8 cellular contexts compared by ENCODE assay signal in the genomic region with DNA sequence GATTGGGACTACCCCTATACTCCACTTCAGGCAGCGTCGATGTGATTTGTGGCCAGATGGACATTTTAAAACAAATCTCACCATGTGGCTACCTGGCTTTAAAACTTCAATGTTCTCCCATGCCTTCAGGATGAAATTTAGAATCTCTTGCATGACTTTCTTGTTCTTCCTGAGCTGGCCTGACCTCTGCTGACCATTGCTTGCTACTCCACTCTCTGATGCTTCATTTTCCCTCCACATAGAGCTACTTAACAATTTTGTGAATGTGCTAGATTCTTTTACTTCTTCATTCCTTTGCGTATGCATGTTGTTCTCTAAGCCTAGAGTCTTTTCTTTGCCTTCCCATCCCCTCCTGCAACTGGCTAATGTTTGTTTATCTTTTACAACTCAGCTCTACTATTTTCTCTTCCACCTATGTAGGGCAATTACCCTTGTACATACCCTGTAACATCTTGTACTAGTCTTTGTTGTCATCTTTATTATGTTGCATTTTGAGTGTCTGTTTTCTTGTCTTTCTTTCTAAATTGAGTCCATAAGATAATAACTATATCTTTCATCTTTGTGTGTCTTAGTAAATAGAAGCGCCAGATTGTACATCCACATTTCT. TPM values are rescaled to one million over a fixed set of nuclear protein-coding genes. Genes with fewer than 3 reads are reported as not detected.
DNase-seq lines count a peak whose midpoint lies in the region; ATAC-seq, FAIRE-seq and TF ChIP-seq lines count a peak whose summit lies in the region.

No MANE protein-coding gene starts in this region.

- H2AFZ ChIP-seq in mesenchymal stem cell (ENCODE audit: low read depth, low read length), result no peak overlapping the region

- peaks cover 11% of the 10 kb centered on the region for H3K79me1 ChIP-seq in mesenchymal stem cell (replicated peaks; ENCODE audit: low read length, poor library complexity, severe bottlenecking)

- no peak overlapping the region for H3K4me2 ChIP-seq in mesenchymal stem cell (ENCODE audit: low read length, poor library complexity, severe bottlenecking)

- no peak overlapping the region for H3K4ac ChIP-seq in mesenchymal stem cell (ENCODE audit: low read depth in 1 of 2, low read length in 2 of 2)

- peaks cover 0 to 4% (median 0%) of the 10 kb centered on the region in 9 donors for H3K4me1 ChIP-seq in heart right ventricle
- H3K4me1 ChIP-seq in right atrium auricular region, result no peaks in the 10 kb centered on the region
- H3K4me1 ChIP-seq in mesenchymal stem cell (ENCODE audit: control insufficient read depth, insufficient read depth, low read depth, low read length), result no peaks in the 10 kb centered on the region

- H2AK5ac ChIP-seq in mesenchymal stem cell (ENCODE audit: low read length, severe bottlenecking), result no peak overlapping the region

- H2BK15ac ChIP-seq in mesenchymal stem cell (ENCODE audit: low read depth, poor library complexity, severe bottlenecking), result no peak overlapping the region

- intact Hi-C loops in heart right ventricle (cut with DNase I), result loop anchor here in 4 of 10 donors (2.0 to 10.0 kb wide), 3 partner anchors 196 to 200 kb away; no protein-coding TSS in a partner anchor

- H3K9me3 ChIP-seq in heart right ventricle (no peaks in the 10 kb centered on the region), right atrium auricular region (no peaks in the 10 kb centered on the region), mesenchymal stem cell (ENCODE audit: control insufficient read depth, low read length) (no peaks in the 10 kb centered on the region)

- no peak overlapping the region for H3K18ac ChIP-seq in mesenchymal stem cell (ENCODE audit: low read depth in 1 of 2, low read length in 2 of 2)

- H3K27ac ChIP-seq in heart right ventricle (no peak overlapping the region), right atrium auricular region (no peak overlapping the region), mesenchymal stem cell (ENCODE audit: low read length, poor library complexity, severe bottlenecking) (no peak overlapping the region)

- H3K23ac ChIP-seq in mesenchymal stem cell (ENCODE audit: low read length in 2 of 2), result no peak overlapping the region

- no peaks in the 10 kb centered on the region for H3K27me3 ChIP-seq in heart right ventricle
- H3K27me3 ChIP-seq in right atrium auricular region, result no peaks in the 10 kb centered on the region
- H3K27me3 ChIP-seq in bronchial epithelial cell (ENCODE audit: control insufficient read depth, insufficient read depth, low read length), result no peaks in the 10 kb centered on the region
- H3K27me3 ChIP-seq in mesenchymal stem cell (ENCODE audit: control insufficient read depth in 1 of 2, insufficient read depth in 1 of 2, low read length in 2 of 2), result no peaks in the 10 kb centered on the region

- TF ChIP-seq CTCF in heart right ventricle (IDR thresholded peaks at IDR 0.05) (peak in 8 of 9 donors; percentile 30 to 68 (median 52)), right atrium auricular region (IDR thresholded peaks at IDR 0.05) (peak in 1 of 2 donors; percentile 61), bronchial epithelial cell (IDR thresholded peaks at IDR 0.05; ENCODE audit: insufficient read depth, low read length, severe bottlenecking) (peak; percentile 60)

- no peak overlapping the region for H2BK5ac ChIP-seq in mesenchymal stem cell (ENCODE audit: low read depth, low read length, poor library complexity, severe bottlenecking)

- no peak overlapping the region for H3K14ac ChIP-seq in mesenchymal stem cell (ENCODE audit: low read length in 2 of 2)

- FAIRE-seq in bronchial epithelial cell (lab: Jason Lieb, UNC), result no peak

- no peak overlapping the region for H3K9ac ChIP-seq in mesenchymal stem cell (ENCODE audit: low read length)

- H4K8ac ChIP-seq in mesenchymal stem cell (ENCODE audit: low read length), result no peak overlapping the region

- WGBS in heart right ventricle, 2 donors, result 84 to 92% methylated on average over 4 of the region's 4 CpGs
- WGBS in mesenchymal stem cell, result 82% methylated on average over 3 of the region's 4 CpGs

- no peak overlapping the region for H2BK120ac ChIP-seq in mesenchymal stem cell (ENCODE audit: low read depth, low read length)

- H4K91ac ChIP-seq in mesenchymal stem cell (ENCODE audit: low read length), result no peak overlapping the region

- H3K36me3 ChIP-seq in heart right ventricle (peaks cover 0 to 90% (median 22%) of the 10 kb centered on the region in 9 donors), right atrium auricular region (peaks cover 37% of the 10 kb centered on the region), bronchial epithelial cell (ENCODE audit: control insufficient read depth, insufficient read depth, low read length) (no peaks in the 10 kb centered on the region), mesenchymal stem cell (ENCODE audit: control insufficient read depth in 1 of 2, insufficient read depth in 2 of 2, low read depth in 1 of 2, low read length in 2 of 2) (peaks cover 12 to 70% of the 10 kb centered on the region in 2 experiments)

- no peak for DNase-seq in heart right ventricle
- no peak for DNase-seq in right atrium auricular region (ENCODE audit: low spot score)
- DNase-seq in NCI-H460 (ENCODE audit: extremely low read depth, low read depth), result peak; percentile 41
- DNase-seq in bronchial epithelial cell (ENCODE audit: low read depth), result peak; percentile 48
- DNase-seq in mesenchymal stem cell, result peak; percentile 69
- no peak for DNase-seq in DMS79 treated with DMSO at 0.1 percent for 48 hours (lab: John Stamatoyannopoulos, UW)

- ATAC-seq in heart right ventricle, result peak in 2 of 8 donors; percentile 47
- ATAC-seq in HG02938 (IDR thresholded peaks at IDR 0.05; ENCODE audit: unreplicated experiment), result no peak
- no peak for ATAC-seq in HG03025 (IDR thresholded peaks at IDR 0.05; ENCODE audit: low FRiP score, unreplicated experiment)

- no peak overlapping the region for H3K4me3 ChIP-seq in heart right ventricle
- H3K4me3 ChIP-seq in right atrium auricular region, result no peak overlapping the region
- no peak overlapping the region for H3K4me3 ChIP-seq in bronchial epithelial cell (ENCODE audit: low read depth, low read length)
- no peak overlapping the region for H3K4me3 ChIP-seq in mesenchymal stem cell (ENCODE audit: insufficient read depth in 1 of 2, low read depth in 1 of 2, low read length in 2 of 2)

- no peak overlapping the region for H2BK12ac ChIP-seq in mesenchymal stem cell (ENCODE audit: low read length in 2 of 2)

RNA-seq across cellular contexts. Expression of gene YLPM1, which starts 41.2 kb away (rescaled TPM):
- 10 to 100 TPM; 25.2 to 45.9 (median 37.9) TPM for total RNA-seq in heart right ventricle
- polyA plus RNA-seq in heart right ventricle, result 10 to 100 TPM in 1 of 2 donors, 1 to 10 TPM in 1; 8.4 to 20.8 TPM
- 10 to 100 TPM; 23.6 to 25.3 TPM for total RNA-seq in right atrium auricular region
- 23.6 and 24.7 TPM in 2 replicates for total RNA-seq in NCI-H460 (2014; rRNA removed; shearing (Covaris generic))
- polyA plus RNA-seq in NCI-H460 (2014; cell fraction: nucleus; rRNA removed), result 16.7 and 33.5 TPM in 2 replicates
- total RNA-seq in bronchial epithelial cell, result 17.4 and 19.6 TPM in 2 replicates
- 23.0 TPM for polyA plus RNA-seq in mesenchymal stem cell (2013, experiment 1 of 2)
- 21.4 TPM for polyA plus RNA-seq in mesenchymal stem cell (2013, experiment 2 of 2)

Comparison
In these comparisons a context has a peak if more than half of its experiments do, and no peak if none do; other contexts are left out.
1. DNase-seq: peak in NCI-H460 (single experiment), bronchial epithelial cell (single experiment) and mesenchymal stem cell (single experiment); none in heart right ventricle (0 of 2), right atrium auricular region (single experiment) and DMS79 treated with DMSO at 0.1 percent for 48 hours (single experiment).